Comparison of ENCODE assay signal across 7 cellular contexts in genomic region chr21:10363321-10363720, GRCh38.
A peak's percentile ranks its signal among the peaks of the same experiment; 100 is the strongest.
DNase-seq lines count a peak whose midpoint lies in the region; ATAC-seq, FAIRE-seq and TF ChIP-seq lines count a peak whose summit lies in the region.
"Not testable (repeated sequence)": the region's sequence is repeated elsewhere in the genome, so short reads cannot be mapped to it uniquely, and the experiment has no call there.

No MANE protein-coding gene starts in this region.

- TF ChIP-seq EP300 in GM12878 (IDR thresholded peaks at IDR 0.05; ENCODE audit: borderline replicate concordance in 1 of 2, control insufficient read depth in 1 of 2, low read depth in 2 of 2, low read length in 2 of 2) = not testable (repeated sequence)

- SMC1A ChIA-PET in GM12878 (lab: Charles Lee; ENCODE audit: uncharacterized antibody, unreplicated experiment) = not testable (repeated sequence)

- POLR2A ChIA-PET in GM12878 (lab: Charles Lee) = not testable (repeated sequence)

- not testable (repeated sequence) for H3K4me2 ChIP-seq in MM.1S (ENCODE audit: low read depth, low read length); GM12878 (ENCODE audit: control insufficient read depth, insufficient read depth)

- not testable (repeated sequence) for H3K4me1 Mint-ChIP-seq in endodermal cell

- H3K9me3 ChIP-seq in HUES48 (ENCODE audit: control insufficient read depth, insufficient read depth, low read length) (peaks cover 59% of the 10 kb centered on the region), endodermal cell (ENCODE audit: control insufficient read depth, low read length) (peaks cover 51% of the 10 kb centered on the region), iPS-20b (ENCODE audit: insufficient read depth, low read depth, low read length) (peaks cover 59% of the 10 kb centered on the region), mucosa of descending colon (peaks cover 50% of the 10 kb centered on the region)
- not testable (repeated sequence) for H3K9me3 ChIP-seq in MM.1S (replicated peaks; ENCODE audit: insufficient read depth, low read length); GM12878 (replicated peaks; ENCODE audit: control insufficient read depth, insufficient read depth, low read length); lung (ENCODE audit: control insufficient read depth in 2 of 2, insufficient read depth in 1 of 2, low read length in 1 of 2)

- H3K9me3 Mint-ChIP-seq in endodermal cell = peaks cover 49% of the 10 kb centered on the region

- H3K4me3 ChIP-seq in HUES48 (ENCODE audit: low read depth, low read length) (peak overlapping the region; percentile 37; the same call in 1 of the 2 replicates), endodermal cell (ENCODE audit: low read length) (peak overlapping the region; percentile 3), iPS-20b (ENCODE audit: low read length) (peak overlapping the region; percentile 32; the same call in 1 of the 2 replicates)
- H3K4me3 ChIP-seq in MM.1S (ENCODE audit: low read length); GM12878; lung; mucosa of descending colon: not testable (repeated sequence)

- not testable (repeated sequence) for H3K4me1 ChIP-seq in HUES48 (ENCODE audit: control insufficient read depth, insufficient read depth, low read length); MM.1S (ENCODE audit: low read length); GM12878 (ENCODE audit: control insufficient read depth, insufficient read depth, low read length); endodermal cell (ENCODE audit: control insufficient read depth, insufficient read depth, low read length); iPS-20b (ENCODE audit: insufficient read depth, low read length); lung (ENCODE audit: control insufficient read depth in 2 of 2, insufficient read depth in 2 of 2, low read length in 2 of 2); mucosa of descending colon (ENCODE audit: low read depth)

- not testable (repeated sequence) for TF ChIP-seq POLR2A in GM12878 (IDR thresholded peaks at IDR 0.05; ENCODE audit: low read depth, low read length)

- RAD21 ChIA-PET in GM12878 (lab: Charles Lee; ENCODE audit: unreplicated experiment) = not testable (repeated sequence)

- in situ Hi-C loops in GM12878 (cut with MboI) = not testable (repeated sequence)

- not testable (repeated sequence) for H3K9me2 ChIP-seq in MM.1S (replicated peaks; ENCODE audit: insufficient read depth, low read length)

- not testable (repeated sequence) for H3K36me3 ChIP-seq in HUES48 (ENCODE audit: control insufficient read depth, insufficient read depth, low read length); MM.1S (replicated peaks; ENCODE audit: insufficient read depth, low read length); GM12878 (ENCODE audit: control insufficient read depth in 2 of 2, insufficient read depth in 2 of 2, low read length in 1 of 2); endodermal cell (ENCODE audit: control insufficient read depth, insufficient read depth, low read length); iPS-20b (ENCODE audit: insufficient read depth, low read depth, low read length); lung (ENCODE audit: control insufficient read depth in 2 of 2, insufficient read depth in 2 of 2, low read length in 2 of 2); mucosa of descending colon (ENCODE audit: low read depth)

- not testable (repeated sequence) for H3K27me3 Mint-ChIP-seq in endodermal cell (ENCODE audit: insufficient read depth)

- H3K27ac Mint-ChIP-seq in endodermal cell = not testable (repeated sequence)

- not testable (repeated sequence) for H3K4me3 Mint-ChIP-seq in endodermal cell

- not testable (repeated sequence) for FAIRE-seq in GM12878 (lab: Jason Lieb, UNC)

- not testable (repeated sequence) for H3K27ac ChIP-seq in HUES48 (ENCODE audit: low read depth, low read length); MM.1S (ENCODE audit: low read length); GM12878 (ENCODE audit: control insufficient read depth, insufficient read depth); endodermal cell (ENCODE audit: low read depth, low read length); iPS-20b (ENCODE audit: low read length); lung (ENCODE audit: low read depth in 1 of 2, low read length in 1 of 2)

- H2AFZ ChIP-seq in MM.1S (ENCODE audit: low read length); GM12878 (ENCODE audit: control insufficient read depth, low read depth, low read length): not testable (repeated sequence)

- DNase-seq in MM.1S (peak; percentile 6), lung (ENCODE audit: low spot score) (peak; percentile 24)
- not testable (repeated sequence) for DNase-seq in GM12878 (ENCODE audit: low read depth, low spot score); endodermal cell; mucosa of descending colon

- not testable (repeated sequence) for H3K36me3 Mint-ChIP-seq in endodermal cell (ENCODE audit: low read depth)

- not testable (repeated sequence) for TF ChIP-seq RAD21 in GM12878 (IDR thresholded peaks at IDR 0.05; ENCODE audit: insufficient read depth, low read depth, low read length)

- not testable (repeated sequence) for H3K9ac ChIP-seq in HUES48 (ENCODE audit: low read depth, low read length); MM.1S (ENCODE audit: low read length); GM12878 (ENCODE audit: control insufficient read depth, insufficient read depth, low read length); endodermal cell (ENCODE audit: extremely low read depth, low read length, poor library complexity, severe bottlenecking); iPS-20b (ENCODE audit: low read depth, low read length)

- not testable (repeated sequence) for H3K27me3 ChIP-seq in HUES48 (ENCODE audit: control insufficient read depth, insufficient read depth, low read length); MM.1S (replicated peaks; ENCODE audit: insufficient read depth, low read length); GM12878 (replicated peaks in 1 of 2; ENCODE audit: control insufficient read depth in 2 of 2, insufficient read depth in 2 of 2, low read length in 1 of 2); endodermal cell (ENCODE audit: control insufficient read depth, insufficient read depth, low read length, poor library complexity, severe bottlenecking); iPS-20b (ENCODE audit: insufficient read depth, low read length); lung (ENCODE audit: control insufficient read depth, insufficient read depth)

- H3F3A ChIP-seq in MM.1S (ENCODE audit: insufficient read depth, low read length) = not testable (repeated sequence)

- not testable (repeated sequence) for H4K20me1 ChIP-seq in MM.1S (ENCODE audit: insufficient read depth, low read length); GM12878 (ENCODE audit: control insufficient read depth, insufficient read depth)

- BruUV-seq in GM12878 (replicated peaks; lab: Mats Ljungman, UMichigan) = not testable (repeated sequence)

- not testable (repeated sequence) for ATAC-seq in GM12878; lung (ENCODE audit: insufficient read depth, low FRiP score); mucosa of descending colon

- not testable (repeated sequence) for TF ChIP-seq CTCF in MM.1S (IDR thresholded peaks at IDR 0.05; ENCODE audit: low read length); GM12878 (IDR thresholded peaks at IDR 0.05 in 2 of 3, conservative IDR thresholded peaks at IDR 0.05 in 1 of 3; ENCODE audit: control insufficient read depth in 2 of 3, extremely low read depth in 1 of 3, insufficient read depth in 1 of 3, low read depth in 3 of 3, low read length in 3 of 3); endodermal cell (conservative IDR thresholded peaks at IDR 0.05); lung (IDR thresholded peaks at IDR 0.05; ENCODE audit: control extremely low read depth, extremely low read depth)
- peak; percentile 7 for TF ChIP-seq CTCF in mucosa of descending colon (IDR thresholded peaks at IDR 0.05)

- intact Hi-C loops in GM12878 (cut with micrococcal nuclease; ENCODE audit: unreplicated experiment); mucosa of descending colon (cut with DNase I, micrococcal nuclease): not testable (repeated sequence)

- not testable (repeated sequence) for H3K79me2 ChIP-seq in MM.1S (ENCODE audit: low read length); GM12878 (ENCODE audit: control insufficient read depth, insufficient read depth, low read length)

- CTCF ChIA-PET in GM12878 (lab: Yijun Ruan, JAX) = not testable (repeated sequence)

TF ChIP-seq in GM12878, 131 proteins besides CTCF, POLR2A, EP300 and RAD21:
- TF ChIP-seq CBX3 (IDR thresholded peaks at IDR 0.05; ENCODE audit: borderline replicate concordance, low read depth) = 0 out of 2 replicates have a peak, but pooled peaks have one; percentile 88
